22 cellular contexts compared by ENCODE assay signal in genomic region chr7:125279956-125280355, GRCh38.
A peak's percentile ranks its signal among the peaks of the same experiment; 100 is the strongest.
DNase-seq lines count a peak whose midpoint lies in the region; FAIRE-seq and TF ChIP-seq lines count a peak whose summit lies in the region.
"Had no signal": no experiment of that assay in that cellular context is flagged by ENCODE, and none has a peak within 500 bp of the region (broad histone marks: within the 10 kb centered on the region; RNA-seq: fewer than 3 reads in every experiment).

No MANE protein-coding gene starts in this region.

- H3K9me3 Mint-ChIP-seq in glutamatergic neuron (ENCODE audit: unreplicated experiment): peaks cover 8% of the 10 kb centered on the region
- H3K9me3 Mint-ChIP-seq: natural killer cell treated with Interleukin-12 subunit alpha and Interleukin-12 subunit beta and Interleukin-15 and Interleukin-18, amount 100 ng/mL, for 72 hours had no signal

- peak; percentile 49 for DNase-seq in D341Med (ENCODE audit: low spot score)
- DNase-seq in NCI-H1092 (lab: John Stamatoyannopoulos, UW): peak; percentile 66
- peak; percentile 98 for DNase-seq in NCI-H524 (lab: John Stamatoyannopoulos, UW)
- DNase-seq in glutamatergic neuron: peak; percentile 19
- DNase-seq in SW480 (ENCODE audit: low spot score): no peak
- DNase-seq in retina: no peak
- no peak for DNase-seq in mesenteric fat pad (ENCODE audit: low spot score)
- no peak for DNase-seq in GM12892 (ENCODE audit: insufficient read length)
- DNase-seq: activated CD4-positive, alpha-beta T cell treated with anti-CD3 and anti-CD28 coated beads for 1 hour; activated CD8-positive, alpha-beta memory T cell treated with anti-CD3 and anti-CD28 coated beads for 24 hours; effector memory CD4-positive, alpha-beta T cell; GOT3; midbrain; NCI-H510A; OCI-M1; Right ventricle myocardium superior; sigmoid colon had no signal

- H3K4me1 Mint-ChIP-seq in glutamatergic neuron (ENCODE audit: low read depth, unreplicated experiment): peaks cover 34% of the 10 kb centered on the region
- H3K4me1 Mint-ChIP-seq: CD14-positive monocyte had no signal

- peaks cover 12% of the 10 kb centered on the region for H3K36me3 Mint-ChIP-seq in glutamatergic neuron (ENCODE audit: unreplicated experiment)
- H3K36me3 Mint-ChIP-seq: activated naive CD8-positive, alpha-beta T cell; CD14-positive monocyte; natural killer cell treated with Interleukin-12 subunit alpha and Interleukin-12 subunit beta and Interleukin-15 and Interleukin-18, amount 100 ng/mL, for 72 hours had no signal

- H3K27ac Mint-ChIP-seq in glutamatergic neuron (ENCODE audit: unreplicated experiment): peak overlapping the region; percentile 93
- H3K27ac Mint-ChIP-seq: activated naive CD8-positive, alpha-beta T cell; CD14-positive monocyte; natural killer cell treated with Interleukin-12 subunit alpha and Interleukin-12 subunit beta and Interleukin-15 and Interleukin-18, amount 100 ng/mL, for 72 hours had no signal

- TF ChIP-seq CTCF in glutamatergic neuron (IDR thresholded peaks at IDR 0.05; ENCODE audit: partially characterized antibody, unreplicated experiment): no peak

- FAIRE-seq in GM12892 (lab: Jason Lieb, UNC): no peak
- FAIRE-seq: GM12891, K562 had no signal

- TF ChIP-seq POLR2A in GM12892 (IDR thresholded peaks at IDR 0.05; ENCODE audit: low read depth, low read length): no peak

- peak overlapping the region; percentile 60 for H3K4me3 Mint-ChIP-seq in glutamatergic neuron (ENCODE audit: unreplicated experiment)
- H3K4me3 Mint-ChIP-seq: activated naive CD8-positive, alpha-beta T cell; CD14-positive monocyte; natural killer cell treated with Interleukin-12 subunit alpha and Interleukin-12 subunit beta and Interleukin-15 and Interleukin-18, amount 100 ng/mL, for 72 hours had no signal

- peaks cover 8% of the 10 kb centered on the region for H3K27me3 Mint-ChIP-seq in glutamatergic neuron (ENCODE audit: unreplicated experiment)
- H3K27me3 Mint-ChIP-seq: activated naive CD8-positive, alpha-beta T cell; natural killer cell treated with Interleukin-12 subunit alpha and Interleukin-12 subunit beta and Interleukin-15 and Interleukin-18, amount 100 ng/mL, for 72 hours had no signal

Comparison
In these comparisons a context has a peak if more than half of its experiments do, and no peak if none do; other contexts are left out.
1. DNase-seq: peak in D341Med (single experiment), NCI-H1092 (single experiment), NCI-H524 (2 of 2) and glutamatergic neuron (single experiment); none in SW480 (single experiment), retina (single experiment), mesenteric fat pad (single experiment) and GM12892 (single experiment).